27 cellular contexts compared by ENCODE assay signal in the genomic region with DNA sequence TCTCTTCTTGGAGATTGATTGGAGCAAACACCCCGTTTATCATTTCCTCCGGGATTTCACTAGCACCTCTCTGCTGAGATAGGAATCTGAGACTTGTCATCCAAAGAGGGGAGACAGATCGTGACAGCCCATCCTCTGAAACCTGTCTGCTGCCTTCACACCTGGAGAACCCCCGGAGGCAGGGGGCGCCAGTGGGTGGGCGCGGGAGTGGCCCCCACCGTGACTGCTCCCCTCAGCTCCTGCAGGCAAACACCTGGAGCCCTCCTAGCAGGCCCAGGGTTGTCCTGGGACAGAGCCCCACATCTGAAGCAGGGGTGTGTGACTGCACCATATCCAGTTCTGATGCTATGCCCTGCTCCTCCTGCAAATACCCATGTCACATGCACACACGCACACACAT.
"Had no signal": no experiment of that assay in that cellular context is flagged by ENCODE, and none has a peak within 500 bp of the region (broad histone marks: within the 10 kb centered on the region; RNA-seq: fewer than 3 reads in every experiment).

No MANE protein-coding gene starts in this region.

- H3K4me1 ChIP-seq: heart right ventricle, psoas muscle, right lobe of liver, testis, tibial nerve, upper lobe of right lung, vagina had no signal

- ATAC-seq: esophagus mucosa; heart right ventricle; left cardiac atrium; left ventricle myocardium superior; psoas muscle; right lobe of liver; stimulated activated naive CD8-positive, alpha-beta T cell treated with anti-CD3 and anti-CD28 coated beads, Interleukin-15, amount 100 ng/mL, for 72 hours; upper lobe of right lung had no signal

- H3K4me1 Mint-ChIP-seq: naive B cell; nephron progenitor cell; stimulated activated naive B cell treated with anti-CD40 and anti-IgM and Interleukin-4, amounts not matched to agents 10 μg/mL and 1 μg/mL and 100 μg/mL, for 72 hours; stimulated activated naive CD8-positive, alpha-beta T cell treated with anti-CD3 and anti-CD28 coated beads, Interleukin-15, amount 100 ng/mL, for 72 hours had no signal

- FAIRE-seq: endometrium, frontal cortex, kidney had no signal

- H3K4me3 Mint-ChIP-seq: naive B cell; nephron progenitor cell; stimulated activated naive B cell treated with anti-CD40 and anti-IgM and Interleukin-4, amounts not matched to agents 10 μg/mL and 1 μg/mL and 100 μg/mL, for 72 hours; stimulated activated naive CD8-positive, alpha-beta T cell treated with anti-CD3 and anti-CD28 coated beads, Interleukin-15, amount 100 ng/mL, for 72 hours had no signal

- H3K9me3 ChIP-seq: neutrophil, psoas muscle, right lobe of liver, testis, upper lobe of right lung, vagina had no signal

- DNase-seq: effector CD4-positive, alpha-beta T cell; heart right ventricle; hypothalamus; kidney; left cardiac atrium; left ventricle myocardium superior; mesenchymal stem cell; midbrain; naive B cell; nephron progenitor cell; retina; right lobe of liver; stimulated activated CD4-positive, alpha-beta T cell treated with anti-CD3 and anti-CD28 coated beads, Interleukin-2, amount 100 ng/mL, for 24 hours; stimulated activated CD4-positive, alpha-beta T cell treated with anti-CD3 and anti-CD28 coated beads, Interleukin-4, amount 100 ng/mL, for 4 hours; stimulated activated naive B cell treated with anti-CD40 and anti-IgM and Interleukin-4, amounts not matched to agents 10 μg/mL and 1 μg/mL and 100 μg/mL, for 72 hours; stimulated activated naive CD8-positive, alpha-beta T cell treated with anti-CD3 and anti-CD28 coated beads, Interleukin-15, amount 100 ng/mL, for 72 hours; testis; upper lobe of right lung had no signal

- H3K27me3 ChIP-seq: right lobe of liver, testis, vagina had no signal

- H3K36me3 ChIP-seq: heart right ventricle, neutrophil, right lobe of liver, tibial nerve, upper lobe of right lung, vagina had no signal

- H3K9me3 Mint-ChIP-seq: stimulated activated naive CD8-positive, alpha-beta T cell treated with anti-CD3 and anti-CD28 coated beads, Interleukin-15, amount 100 ng/mL, for 72 hours had no signal

- H3K27ac Mint-ChIP-seq: naive B cell; nephron progenitor cell; stimulated activated naive B cell treated with anti-CD40 and anti-IgM and Interleukin-4, amounts not matched to agents 10 μg/mL and 1 μg/mL and 100 μg/mL, for 72 hours; stimulated activated naive CD8-positive, alpha-beta T cell treated with anti-CD3 and anti-CD28 coated beads, Interleukin-15, amount 100 ng/mL, for 72 hours had no signal

- H3K4me3 ChIP-seq: coronary artery, heart right ventricle, lung, psoas muscle, right lobe of liver, testis, tibial nerve, upper lobe of right lung, vagina had no signal

- H3K27ac ChIP-seq: coronary artery, heart right ventricle, neutrophil, psoas muscle, right lobe of liver, testis, tibial nerve, upper lobe of right lung, vagina had no signal
